7 cellular contexts compared by ENCODE assay signal in genomic region chr3:171328419-171329082, GRCh38.
DNase-seq lines count a peak whose midpoint lies in the region; ATAC-seq, FAIRE-seq and TF ChIP-seq lines count a peak whose summit lies in the region.

No MANE protein-coding gene starts in this region.

- no peaks in the 10 kb centered on the region for H3K36me3 ChIP-seq in keratinocyte (ENCODE audit: control insufficient read depth in 2 of 2, extremely low read depth in 1 of 2, insufficient read depth in 2 of 2, low read length in 2 of 2)
- H3K36me3 ChIP-seq in MG63 = no peaks in the 10 kb centered on the region

- H3K4me3 Mint-ChIP-seq in activated T-helper 17 cell treated with anti-CD3 and anti-CD28 coated beads, Interleukin-2, amount 50 U/mL, for 72 hours = no peak overlapping the region

- H3K9me3 ChIP-seq in keratinocyte (ENCODE audit: control insufficient read depth, low read depth, low read length) = no peaks in the 10 kb centered on the region
- H3K9me3 ChIP-seq in MG63 = no peaks in the 10 kb centered on the region

- peaks cover 4% of the 10 kb centered on the region for H3K4me1 ChIP-seq in keratinocyte (ENCODE audit: control insufficient read depth, extremely low read depth, insufficient read depth, low read length)

- no peak overlapping the region for H3K27ac Mint-ChIP-seq in activated T-helper 17 cell treated with anti-CD3 and anti-CD28 coated beads, Interleukin-2, amount 50 U/mL, for 72 hours

- H3K36me3 Mint-ChIP-seq in activated T-helper 17 cell treated with anti-CD3 and anti-CD28 coated beads, Interleukin-2, amount 50 U/mL, for 72 hours (ENCODE audit: low read depth) = no peaks in the 10 kb centered on the region

- no peaks in the 10 kb centered on the region for H3K9me1 ChIP-seq in keratinocyte (ENCODE audit: control insufficient read depth, extremely low read depth, insufficient read depth, low read length)

- peak; percentile 51 for ATAC-seq in activated T-helper 17 cell treated with anti-CD3 and anti-CD28 coated beads, Interleukin-2, amount 50 U/mL, for 72 hours (replicated peaks)
- no peak for ATAC-seq in GM21381 (IDR thresholded peaks at IDR 0.05; ENCODE audit: unreplicated experiment)

- H3K27ac ChIP-seq in keratinocyte (ENCODE audit: control insufficient read depth, insufficient read depth, low read length) = no peak overlapping the region

- H3K4me1 Mint-ChIP-seq in activated T-helper 17 cell treated with anti-CD3 and anti-CD28 coated beads, Interleukin-2, amount 50 U/mL, for 72 hours = peaks cover 11% of the 10 kb centered on the region

- H4K20me1 ChIP-seq in keratinocyte (ENCODE audit: control insufficient read depth, extremely low read depth, insufficient read depth, low read length) = no peaks in the 10 kb centered on the region

- H3K9me3 Mint-ChIP-seq in activated T-helper 17 cell treated with anti-CD3 and anti-CD28 coated beads, Interleukin-2, amount 50 U/mL, for 72 hours = no peaks in the 10 kb centered on the region

- no peaks in the 10 kb centered on the region for H3K27me3 Mint-ChIP-seq in activated T-helper 17 cell treated with anti-CD3 and anti-CD28 coated beads, Interleukin-2, amount 50 U/mL, for 72 hours

- DNase-seq in NCI-H82 (lab: John Stamatoyannopoulos, UW) (peak; percentile 64), keratinocyte (ENCODE audit: low read depth, low spot score) (no peak), HTR-8/SVneo (ENCODE audit: insufficient read length, low spot score) (no peak), MG63 (no peak)

- TF ChIP-seq CTCF in GM12875 (IDR thresholded peaks at IDR 0.05; ENCODE audit: borderline replicate concordance, insufficient read depth, low read depth, low read length) (peak; percentile 38; the same call in 1 of the 2 replicates), keratinocyte (optimal IDR thresholded peaks at IDR 0.05 in 1 of 3, IDR thresholded peaks at IDR 0.05 in 1 of 3, conservative IDR thresholded peaks at IDR 0.05 in 1 of 3; ENCODE audit: extremely low read depth in 1 of 3, insufficient read depth in 2 of 3, low read length in 3 of 3) (peak; percentile 11 to 59 (median 17))

- no peak overlapping the region for H3K4me3 ChIP-seq in GM12875 (ENCODE audit: low read depth, low read length)
- H3K4me3 ChIP-seq in keratinocyte (ENCODE audit: control insufficient read depth in 2 of 3, extremely low read depth in 1 of 3, insufficient read depth in 2 of 3, low read depth in 1 of 3, low read length in 3 of 3) = no peak overlapping the region
- no peak overlapping the region for H3K4me3 ChIP-seq in MG63

- H3K9ac ChIP-seq in keratinocyte (ENCODE audit: control insufficient read depth, extremely low read depth, insufficient read depth, low read length) = no peak overlapping the region

- no peak overlapping the region for H3K4me2 ChIP-seq in keratinocyte (ENCODE audit: control insufficient read depth, extremely low read depth, insufficient read depth, low read depth, low read length)

- no peaks in the 10 kb centered on the region for H3K79me2 ChIP-seq in keratinocyte (ENCODE audit: control insufficient read depth, insufficient read depth, low read length)

- H3K27me3 ChIP-seq in keratinocyte (ENCODE audit: control insufficient read depth, extremely low read depth, insufficient read depth, low read length) = no peaks in the 10 kb centered on the region
- H3K27me3 ChIP-seq in MG63 = peaks cover 4% of the 10 kb centered on the region

- dilution Hi-C loops in keratinocyte (cut with MboI; ENCODE audit: extremely low pct_ligation_motif_present, low sequenced_read_pairs) = no loop called here

- no peak for FAIRE-seq in keratinocyte (lab: Jason Lieb, UNC)
- no peak for FAIRE-seq in HTR-8/SVneo (lab: Jason Lieb, UNC)

- H2AFZ ChIP-seq in keratinocyte (ENCODE audit: control insufficient read depth, low read length) = no peak overlapping the region
